20 cellular contexts compared by ENCODE assay signal in the genomic region with DNA sequence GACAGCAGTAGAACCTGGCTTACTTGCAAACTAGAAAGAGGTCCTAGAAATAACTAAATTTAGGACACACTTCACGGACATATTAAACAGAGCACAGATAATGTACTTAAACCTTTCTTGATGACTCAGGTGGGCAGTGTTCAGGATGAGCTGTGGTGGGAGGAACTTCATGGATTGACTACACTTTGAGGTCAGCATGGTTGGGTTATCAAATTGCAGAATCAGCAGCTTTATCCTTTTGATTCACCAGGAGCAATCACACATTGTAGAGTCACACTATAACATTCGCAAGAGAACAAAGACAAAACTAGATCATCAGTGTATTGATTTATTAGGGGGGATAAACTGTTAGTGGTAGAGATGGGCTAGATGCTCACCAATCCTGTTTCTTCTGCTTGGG. TPM values are rescaled to one million over a fixed set of nuclear protein-coding genes. Genes with fewer than 3 reads are reported as not detected.
DNase-seq lines count a peak whose midpoint lies in the region; ATAC-seq and TF ChIP-seq lines count a peak whose summit lies in the region.
"Had no signal": no experiment of that assay in that cellular context is flagged by ENCODE, and none has a peak within 500 bp of the region (broad histone marks: within the 10 kb centered on the region; RNA-seq: fewer than 3 reads in every experiment).

No MANE protein-coding gene starts in this region.

- H3K27me3 Mint-ChIP-seq in CD8-positive, alpha-beta T cell (ENCODE audit: low read depth) = peaks cover 60% of the 10 kb centered on the region
- H3K27me3 Mint-ChIP-seq in H9 (ENCODE audit: low read depth) (peaks cover 18% of the 10 kb centered on the region), natural killer cell (ENCODE audit: low read depth in 2 of 2) (peaks cover 56 to 76% of the 10 kb centered on the region in 2 donors)
- peaks cover 85% of the 10 kb centered on the region for H3K27me3 Mint-ChIP-seq in central memory CD8-positive, alpha-beta T cell

- H3K4me1 Mint-ChIP-seq in CD8-positive, alpha-beta T cell (ENCODE audit: low read depth) = peaks cover 15% of the 10 kb centered on the region
- peaks cover 16 to 19% of the 10 kb centered on the region in 2 experiments for H3K4me1 Mint-ChIP-seq in H9
- H3K4me1 Mint-ChIP-seq in central memory CD8-positive, alpha-beta T cell = peaks cover 7% of the 10 kb centered on the region
- peaks cover 13 to 18% of the 10 kb centered on the region in 2 donors for H3K4me1 Mint-ChIP-seq in natural killer cell

- peaks cover 11% of the 10 kb centered on the region for H3K23me2 ChIP-seq in H9 (ENCODE audit: insufficient read length, low read depth, low read length, poor library complexity, severe bottlenecking)

- CTCF ChIA-PET in CD8-positive, alpha-beta T cell (lab: Charles Lee) = interaction anchor here (0.5 kb wide), 1 partner anchor 717 kb away, joined by 3 read pairs; no protein-coding TSS in a partner anchor

- peaks cover 4% of the 10 kb centered on the region for H3K27me3 ChIP-seq in CD8-positive, alpha-beta T cell (ENCODE audit: insufficient read depth, low read length)
- H3K27me3 ChIP-seq in H9 (ENCODE audit: insufficient read depth, low read length) (no peaks in the 10 kb centered on the region; the same call in 1 of the 2 replicates), mesendoderm (ENCODE audit: insufficient read depth, low read length, poor library complexity) (no peaks in the 10 kb centered on the region)
- H3K27me3 ChIP-seq: BE2C, pancreas had no signal

- H3K79me2 ChIP-seq in H9 (ENCODE audit: insufficient read depth, low read length) = no peaks in the 10 kb centered on the region
- H3K79me2 ChIP-seq in mesendoderm (ENCODE audit: control insufficient read depth, insufficient read depth, low read length) = no peaks in the 10 kb centered on the region

- no peak overlapping the region for H2AFZ ChIP-seq in H9 (ENCODE audit: low read length)

- H3K56ac ChIP-seq in H9 (ENCODE audit: insufficient read length, low read depth, low read length) (no peak overlapping the region), mesendoderm (ENCODE audit: low read length) (no peak overlapping the region)

- no peak for DNase-seq in CD8-positive, alpha-beta T cell
- DNase-seq in H9 (no peak), natural killer cell (no peak), SHP77 (lab: John Stamatoyannopoulos, UW) (no peak), mesendoderm (no peak)
- no peak for DNase-seq in central memory CD8-positive, alpha-beta T cell (ENCODE audit: low spot score in 2 of 2)
- DNase-seq: activated CD4-positive, CD25-positive, alpha-beta regulatory T cell; activated CD8-positive, alpha-beta memory T cell treated with anti-CD3 and anti-CD28 coated beads, Interleukin-2, amount 50 U/mL, for 4 hours; activated naive CD4-positive, alpha-beta T cell treated with anti-CD3 and anti-CD28 coated beads, Interleukin-2, amount 10 ng/mL, durations not matched to agents 7 days and 5 days; BE2C; cortex of kidney; DMS 273 treated with DMSO at 0.1 percent for 48 hours; GDM1; NCI-H1048; NCI-H524 had no signal

- H2BK5ac ChIP-seq in H9 (ENCODE audit: insufficient read length, low read length) (no peak overlapping the region), mesendoderm (ENCODE audit: low read length) (no peak overlapping the region)

- no peaks in the 10 kb centered on the region for H3K36me3 ChIP-seq in CD8-positive, alpha-beta T cell (ENCODE audit: insufficient read depth, low read length)
- H3K36me3 ChIP-seq in mesendoderm (ENCODE audit: control insufficient read depth, insufficient read depth, low read length) = no peaks in the 10 kb centered on the region
- H3K36me3 ChIP-seq: BE2C, pancreas, suprapubic skin had no signal

- no CpG with 5 or more reads among the region's 2 CpGs for WGBS in H9 (ENCODE audit: extremely low coverage, insufficient read length, low lambda C conversion rate)
- WGBS in mesendoderm (ENCODE audit: extremely low coverage, insufficient coverage, low lambda C conversion rate) = no CpG with 5 or more reads among the region's 2 CpGs

- peaks cover 7% of the 10 kb centered on the region for H3K4me1 ChIP-seq in CD8-positive, alpha-beta T cell (ENCODE audit: insufficient read depth, low read length)
- H3K4me1 ChIP-seq in H9 (ENCODE audit: insufficient read depth, low read length) (peaks cover 4% of the 10 kb centered on the region; the same call in 1 of the 2 replicates), mesendoderm (ENCODE audit: control insufficient read depth, low read depth, low read length) (peaks cover 2% of the 10 kb centered on the region)
- H3K4me1 ChIP-seq: BE2C, pancreas had no signal

- no peaks in the 10 kb centered on the region for H3K79me1 ChIP-seq in H9 (ENCODE audit: insufficient read depth, low read depth, low read length, poor library complexity, severe bottlenecking)
- no peaks in the 10 kb centered on the region for H3K79me1 ChIP-seq in mesendoderm (ENCODE audit: low read length)

- no peak overlapping the region for H3T11ph ChIP-seq in H9 (ENCODE audit: low read length)

- TF ChIP-seq CTCF in CD8-positive, alpha-beta T cell (IDR thresholded peaks at IDR 0.05) = no peak
- no peak for TF ChIP-seq CTCF in H9 (conservative IDR thresholded peaks at IDR 0.05)
- no peak for TF ChIP-seq CTCF in natural killer cell (IDR thresholded peaks at IDR 0.05)

- H3K27ac ChIP-seq in CD8-positive, alpha-beta T cell (ENCODE audit: low read depth, low read length) = no peak overlapping the region
- no peak overlapping the region for H3K27ac ChIP-seq in H9 (ENCODE audit: insufficient read length, low read depth, low read length)
- H3K27ac ChIP-seq in mesendoderm (ENCODE audit: low read depth, low read length) = no peak overlapping the region
- H3K27ac ChIP-seq: body of pancreas, KMS-11, pancreas, suprapubic skin had no signal

- H4K91ac ChIP-seq in H9 (ENCODE audit: insufficient read length, low read depth, low read length) = no peak overlapping the region

- ATAC-seq in CD8-positive, alpha-beta T cell = no peak
- ATAC-seq in central memory CD8-positive, alpha-beta T cell (replicated peaks; ENCODE audit: extremely low read depth, poor library complexity, severe bottlenecking) = no peak
- ATAC-seq in natural killer cell (no peak), GM18868 (IDR thresholded peaks at IDR 0.05; ENCODE audit: unreplicated experiment) (no peak)

- no peaks in the 10 kb centered on the region for H3K9me3 ChIP-seq in CD8-positive, alpha-beta T cell (ENCODE audit: low read length)
- H3K9me3 ChIP-seq in H9 (ENCODE audit: control insufficient read depth, low read depth, low read length) = peaks cover 6% of the 10 kb centered on the region
- H3K9me3 ChIP-seq: BE2C, body of pancreas, pancreas, suprapubic skin had no signal

- no peak overlapping the region for H3K4me3 ChIP-seq in CD8-positive, alpha-beta T cell (ENCODE audit: low read depth, low read length)
- no peak overlapping the region for H3K4me3 ChIP-seq in mesendoderm (ENCODE audit: low read length)

- H3K18ac ChIP-seq in H9 (ENCODE audit: insufficient read length, low read depth, low read length) (no peak overlapping the region), mesendoderm (ENCODE audit: low read length) (no peak overlapping the region)

- H3K23ac ChIP-seq in H9 (ENCODE audit: insufficient read length, low read depth, low read length) (no peak overlapping the region), mesendoderm (ENCODE audit: low read length) (no peak overlapping the region)

- H2BK120ac ChIP-seq in H9 (ENCODE audit: low read depth, low read length, poor library complexity, severe bottlenecking) (no peak overlapping the region), mesendoderm (ENCODE audit: low read depth, low read length) (no peak overlapping the region)

- H3K4ac ChIP-seq in H9 (ENCODE audit: low read depth, low read length) (no peak overlapping the region), mesendoderm (ENCODE audit: low read depth, low read length) (no peak overlapping the region)

- H3K14ac ChIP-seq in H9 (ENCODE audit: insufficient read depth, low read length) = no peak overlapping the region

- H3K4me2 ChIP-seq in H9 (ENCODE audit: insufficient read depth, insufficient read length, low read length) (no peak overlapping the region), mesendoderm (ENCODE audit: low read length) (no peak overlapping the region)
- H3K4me2 ChIP-seq: KMS-11 had no signal

- H3K36me3 Mint-ChIP-seq in CD8-positive, alpha-beta T cell = no peaks in the 10 kb centered on the region
- peaks cover 28 to 36% (median 34%) of the 10 kb centered on the region in 3 experiments for H3K36me3 Mint-ChIP-seq in H9 (ENCODE audit: insufficient read depth in 1 of 3, low read depth in 3 of 3)
- peaks cover 3% of the 10 kb centered on the region for H3K36me3 Mint-ChIP-seq in central memory CD8-positive, alpha-beta T cell (ENCODE audit: insufficient read depth)
- no peaks in the 10 kb centered on the region for H3K36me3 Mint-ChIP-seq in natural killer cell
- H3K36me3 Mint-ChIP-seq: activated naive CD4-positive, alpha-beta T cell treated with anti-CD3 and anti-CD28 coated beads, Interleukin-2, amount 10 ng/mL, durations not matched to agents 7 days and 5 days had no signal

- H3K9me3 Mint-ChIP-seq in CD8-positive, alpha-beta T cell = peaks cover 5% of the 10 kb centered on the region
- peaks cover 15 to 19% of the 10 kb centered on the region in 2 experiments for H3K9me3 Mint-ChIP-seq in H9
- peaks cover 5% of the 10 kb centered on the region for H3K9me3 Mint-ChIP-seq in central memory CD8-positive, alpha-beta T cell
- peaks cover 2 to 3% of the 10 kb centered on the region in 2 donors for H3K9me3 Mint-ChIP-seq in natural killer cell
- H3K9me3 Mint-ChIP-seq: activated naive CD4-positive, alpha-beta T cell treated with anti-CD3 and anti-CD28 coated beads, Interleukin-2, amount 10 ng/mL, durations not matched to agents 7 days and 5 days had no signal

- H4K5ac ChIP-seq in H9 (ENCODE audit: insufficient read length, low read depth, low read length) = no peak overlapping the region
- H4K5ac ChIP-seq in mesendoderm (ENCODE audit: low read length) = no peak overlapping the region

- H4K8ac ChIP-seq in H9 (replicated peaks; ENCODE audit: insufficient read length, low read depth, low read length) (no peak overlapping the region), mesendoderm (ENCODE audit: low read depth, low read length) (no peak overlapping the region)

- no peaks in the 10 kb centered on the region for H4K20me1 ChIP-seq in H9 (ENCODE audit: control insufficient read depth, insufficient read depth, insufficient read length)

- POLR2A ChIA-PET in CD8-positive, alpha-beta T cell (lab: Charles Lee) = no interaction called here

- H2BK15ac ChIP-seq in H9 (ENCODE audit: low read depth, low read length) = no peak overlapping the region
- no peak overlapping the region for H2BK15ac ChIP-seq in mesendoderm (replicated peaks; ENCODE audit: low read depth)

- H3K4me3 Mint-ChIP-seq in CD8-positive, alpha-beta T cell = peak overlapping the region; percentile 71
- H3K4me3 Mint-ChIP-seq in H9 (peak overlapping the region; percentile 76 to 80; a peak in 3 of 5 replicates), natural killer cell (peak overlapping the region; percentile 55)
- H3K4me3 Mint-ChIP-seq in central memory CD8-positive, alpha-beta T cell = peak overlapping the region; percentile 32

- no peak overlapping the region for H3K27ac Mint-ChIP-seq in CD8-positive, alpha-beta T cell
- H3K27ac Mint-ChIP-seq in H9 (no peak overlapping the region), natural killer cell (peak overlapping the region in 1 of 2 donors; percentile 17)
- H3K27ac Mint-ChIP-seq in central memory CD8-positive, alpha-beta T cell (ENCODE audit: low read depth) = no peak overlapping the region
- H3K27ac Mint-ChIP-seq: activated naive CD4-positive, alpha-beta T cell treated with anti-CD3 and anti-CD28 coated beads, Interleukin-2, amount 10 ng/mL, durations not matched to agents 7 days and 5 days had no signal

- H3K9ac ChIP-seq in H9 (ENCODE audit: extremely low read depth, insufficient read length, low read length) (no peak overlapping the region), mesendoderm (ENCODE audit: low read length) (no peak overlapping the region)
- H3K9ac ChIP-seq: KMS-11 had no signal

- H2BK20ac ChIP-seq in H9 (ENCODE audit: low read depth, low read length, poor library complexity, severe bottlenecking) = no peak overlapping the region

- no peak overlapping the region for H2BK12ac ChIP-seq in H9 (ENCODE audit: insufficient read length, low read depth, low read length)

- intact Hi-C loops in CD8-positive, alpha-beta T cell (cut with DNase I, micrococcal nuclease) = no loop called here
- intact Hi-C loops in natural killer cell (cut with micrococcal nuclease) = no loop called here

- H2AK5ac ChIP-seq in H9 (ENCODE audit: insufficient read length, low read length) (no peak overlapping the region), mesendoderm (ENCODE audit: low read length) (no peak overlapping the region)

RNA-seq across cellular contexts. Expression of a gene that starts 38.6 kb away (rescaled TPM):
- total RNA-seq in CD8-positive, alpha-beta T cell = 10 to 100 TPM; 20.5 to 22.6 TPM
- total RNA-seq in H9 (2021) (30.6 and 35.1 TPM in 2 replicates), natural killer cell (100 to 1,000 TPM in 1 of 3 donors, 10 to 100 TPM in 2; 70.0 to 106 (median 99.0) TPM)
- 26.2 TPM for polyA plus RNA-seq in mesendoderm (2013, experiment 1 of 2)
- polyA plus RNA-seq in mesendoderm (2013, experiment 2 of 2) = 29.0 TPM
